In genomic region chr2:128573116-128573515, GRCh38 we compare ENCODE assay signal across 30 cellular contexts.
"Had no signal": no experiment of that assay in that cellular context is flagged by ENCODE, and none has a peak within 500 bp of the region (broad histone marks: within the 10 kb centered on the region; RNA-seq: fewer than 3 reads in every experiment).

No MANE protein-coding gene starts in this region.

- H3K4me2 ChIP-seq: smooth muscle cell had no signal

- H3K4me1 ChIP-seq: adrenal gland, body of pancreas, colonic mucosa, gastrocnemius medialis, suprapubic skin, tibial artery had no signal

- H3K36me3 Mint-ChIP-seq: activated naive CD8-positive, alpha-beta T cell treated with anti-CD3 and anti-CD28 coated beads for 36 hours; memory B cell; naive thymus-derived CD8-positive, alpha-beta T cell; stimulated activated naive B cell treated with anti-CD40 and anti-IgM and Interleukin-4, amounts not matched to agents 10 μg/mL and 1 μg/mL and 100 μg/mL, for 72 hours had no signal

- H3K4me3 ChIP-seq: adrenal gland, body of pancreas, colonic mucosa, gastrocnemius medialis, smooth muscle cell, suprapubic skin, tibial artery had no signal

- H3K27ac Mint-ChIP-seq: activated naive CD4-positive, alpha-beta T cell treated with anti-CD3 and anti-CD28 coated beads for 36 hours; activated naive CD8-positive, alpha-beta T cell treated with anti-CD3 and anti-CD28 coated beads for 36 hours; memory B cell; naive thymus-derived CD8-positive, alpha-beta T cell; stimulated activated naive B cell treated with anti-CD40 and anti-IgM and Interleukin-4, amounts not matched to agents 10 μg/mL and 1 μg/mL and 100 μg/mL, for 72 hours; T-helper 17 cell had no signal

- H3K27ac ChIP-seq: adrenal gland, body of pancreas, colonic mucosa, epithelial cell of prostate, gastrocnemius medialis, neutrophil, suprapubic skin, tibial artery, WERI-Rb-1 had no signal

- H3K4me3 Mint-ChIP-seq: activated naive CD4-positive, alpha-beta T cell treated with anti-CD3 and anti-CD28 coated beads for 36 hours; activated naive CD8-positive, alpha-beta T cell treated with anti-CD3 and anti-CD28 coated beads for 36 hours; memory B cell; naive thymus-derived CD8-positive, alpha-beta T cell; stimulated activated naive B cell treated with anti-CD40 and anti-IgM and Interleukin-4, amounts not matched to agents 10 μg/mL and 1 μg/mL and 100 μg/mL, for 72 hours; T-helper 17 cell had no signal

- H3K9me3 ChIP-seq: adrenal gland, body of pancreas, colonic mucosa, gastrocnemius medialis, neutrophil, suprapubic skin, tibial artery had no signal

- ATAC-seq: activated CD4-positive, CD25-positive, alpha-beta regulatory T cell treated with anti-CD3 and anti-CD28 coated beads, Interleukin-2, amount 50 U/mL, for 24 hours; body of pancreas; gastrocnemius medialis; naive thymus-derived CD8-positive, alpha-beta T cell; sciatic nerve; stimulated activated naive B cell treated with anti-CD40 and anti-IgM and Interleukin-4, amounts not matched to agents 10 μg/mL and 1 μg/mL and 100 μg/mL, for 72 hours; T-helper 17 cell had no signal

- H3K27me3 ChIP-seq: body of pancreas, colonic mucosa, gastrocnemius medialis, neutrophil, suprapubic skin, tibial artery had no signal

- H3K4me1 Mint-ChIP-seq: activated naive CD8-positive, alpha-beta T cell treated with anti-CD3 and anti-CD28 coated beads for 36 hours; memory B cell; naive thymus-derived CD8-positive, alpha-beta T cell; stimulated activated naive B cell treated with anti-CD40 and anti-IgM and Interleukin-4, amounts not matched to agents 10 μg/mL and 1 μg/mL and 100 μg/mL, for 72 hours had no signal

- H3K36me3 ChIP-seq: adrenal gland, colonic mucosa, gastrocnemius medialis, neutrophil, suprapubic skin, tibial artery, WERI-Rb-1 had no signal

- DNase-seq: activated CD4-positive, alpha-beta T cell treated with anti-CD3 and anti-CD28 coated beads for 48 hours; activated CD4-positive, alpha-beta T cell treated with anti-CD3 and anti-CD28 coated beads, Interleukin-2, amount 50 U/mL, for 48 hours; activated effector memory CD4-positive, alpha-beta T cell treated with Interleukin-2 at 50 U/mL for 16 hours; activated naive CD4-positive, alpha-beta T cell treated with anti-CD3 and anti-CD28 coated beads for 36 hours; activated naive CD8-positive, alpha-beta T cell treated with anti-CD3 and anti-CD28 coated beads for 36 hours; aorta; body of pancreas; cerebellar nuclear complex; colonic mucosa; effector CD8-positive, alpha-beta T cell; gastrocnemius medialis; glutamatergic neuron; left cardiac atrium; naive thymus-derived CD8-positive, alpha-beta T cell; stimulated activated CD4-positive, alpha-beta T cell treated with anti-CD3 and anti-CD28 coated beads, Interleukin-1b, Interleukin-23, amount 100 ng/mL, for 48 hours; stimulated activated CD4-positive, alpha-beta T cell treated with anti-CD3 and anti-CD28 coated beads, Interleukin-4, amount 100 ng/mL, for 4 hours; stimulated activated CD8-positive, alpha-beta memory T cell treated with anti-CD3 and anti-CD28 coated beads, Interleukin-4, amount 100 ng/mL, for 48 hours; stimulated activated naive B cell treated with anti-CD40 and anti-IgM and Interleukin-4, amounts not matched to agents 10 μg/mL and 1 μg/mL and 100 μg/mL, for 72 hours; T-helper 17 cell; T1000; WERI-Rb-1 had no signal

- H3K9me3 Mint-ChIP-seq: activated naive CD4-positive, alpha-beta T cell treated with anti-CD3 and anti-CD28 coated beads for 36 hours; activated naive CD8-positive, alpha-beta T cell treated with anti-CD3 and anti-CD28 coated beads for 36 hours; memory B cell; naive thymus-derived CD8-positive, alpha-beta T cell; stimulated activated naive B cell treated with anti-CD40 and anti-IgM and Interleukin-4, amounts not matched to agents 10 μg/mL and 1 μg/mL and 100 μg/mL, for 72 hours had no signal
